ENCODE assay signal across 30 cellular contexts in the genomic region with DNA sequence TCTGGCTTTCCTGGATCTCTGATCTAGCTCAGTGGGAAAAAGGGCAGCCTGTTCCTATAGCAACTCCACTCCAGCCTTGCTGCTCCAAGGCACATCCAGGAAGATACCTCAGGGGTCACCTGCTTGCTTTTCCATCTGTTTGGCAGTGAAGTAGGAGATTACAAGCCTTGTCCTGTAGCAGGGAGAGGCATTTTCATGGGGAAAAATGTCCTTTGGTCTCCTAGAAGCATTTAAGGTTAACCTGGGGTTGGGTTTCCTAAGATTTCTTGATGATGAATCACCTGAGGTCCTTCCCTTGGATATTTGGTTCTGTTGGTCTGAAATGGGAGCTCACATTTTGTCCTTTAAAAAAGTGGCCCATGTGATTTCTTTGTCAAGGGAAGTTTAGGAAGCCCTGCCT. TPM values are rescaled to one million over a fixed set of nuclear protein-coding genes. Genes with fewer than 3 reads are reported as not detected.
"Had no signal": no experiment of that assay in that cellular context is flagged by ENCODE, and none has a peak within 500 bp of the region (broad histone marks: within the 10 kb centered on the region; RNA-seq: fewer than 3 reads in every experiment).

No MANE protein-coding gene starts in this region.

- ATAC-seq: activated CD4-positive, alpha-beta T cell treated with anti-CD3 and anti-CD28 coated beads for 36 hours; activated CD8-positive, alpha-beta T cell treated with anti-CD3 and anti-CD28 coated beads for 36 hours; body of pancreas; Right ventricle myocardium inferior; T-cell had no signal

- H3K27ac ChIP-seq: body of pancreas, KMS-11, PC-9, SK-N-MC had no signal

- H3K4me2 ChIP-seq: KMS-11, PC-9 had no signal

- H3K4me3 Mint-ChIP-seq: activated CD4-positive, alpha-beta T cell treated with anti-CD3 and anti-CD28 coated beads for 36 hours; activated CD8-positive, alpha-beta T cell treated with anti-CD3 and anti-CD28 coated beads for 36 hours; activated naive CD4-positive, alpha-beta T cell treated with anti-CD3 and anti-CD28 coated beads, Interleukin-2, amount 50 U/mL, for 24 hours; activated T-helper 1 cell treated with anti-CD3 and anti-CD28 coated beads, Interleukin-12 subunit alpha, Interleukin-12 subunit beta, Interleukin-2, Interleukin-4 antibody, amounts not matched to agents 30 ng/mL and 10 ng/mL and 1 ng/mL, durations not matched to agents 14 hours and 24 hours and 36 hours; T-cell had no signal

- H2AFZ ChIP-seq: PC-9 had no signal

- H3K36me3 ChIP-seq: MG63 had no signal

- H3K4me1 Mint-ChIP-seq: activated CD4-positive, alpha-beta T cell treated with anti-CD3 and anti-CD28 coated beads for 36 hours; activated naive CD4-positive, alpha-beta T cell treated with anti-CD3 and anti-CD28 coated beads, Interleukin-2, amount 50 U/mL, for 24 hours; T-cell had no signal

- DNase-seq: activated CD4-positive, alpha-beta T cell treated with anti-CD3 and anti-CD28 coated beads for 36 hours; activated CD4-positive, alpha-beta T cell treated with anti-CD3 and anti-CD28 coated beads, Interleukin-2, amount 50 U/mL, for 1 hour; activated CD4-positive, CD25-positive, alpha-beta regulatory T cell; activated CD8-positive, alpha-beta memory T cell treated with anti-CD3 and anti-CD28 coated beads, Interleukin-2, amount 50 U/mL, for 4 hours; activated CD8-positive, alpha-beta T cell treated with anti-CD3 and anti-CD28 coated beads for 36 hours; activated effector memory CD4-positive, alpha-beta T cell treated with Interleukin-2 at 50 U/mL for 16 hours; activated naive CD4-positive, alpha-beta T cell; aorta; body of pancreas; central memory CD4-positive, alpha-beta T cell; MG63; MV-4-11; NCI-H1092 treated with DMSO at 0.1 percent for 48 hours; NCI-H1417 treated with DMSO at 0.1 percent for 48 hours; NCI-H1694; NCI-H2029; NCI-H2107; NCI-H446; NCI-H774; PC-9; T-cell; T-helper 2 cell; T1000 had no signal

- H3K9ac ChIP-seq: KMS-11 had no signal

- H3K9me3 ChIP-seq: body of pancreas, MG63 had no signal

- H3K4me1 ChIP-seq: body of pancreas had no signal

- H3K9me3 Mint-ChIP-seq: activated CD8-positive, alpha-beta T cell treated with anti-CD3 and anti-CD28 coated beads for 36 hours; activated naive CD4-positive, alpha-beta T cell treated with anti-CD3 and anti-CD28 coated beads, Interleukin-2, amount 50 U/mL, for 24 hours; activated T-helper 1 cell treated with anti-CD3 and anti-CD28 coated beads, Interleukin-12 subunit alpha, Interleukin-12 subunit beta, Interleukin-2, Interleukin-4 antibody, amounts not matched to agents 30 ng/mL and 10 ng/mL and 1 ng/mL, durations not matched to agents 14 hours and 24 hours and 36 hours; T-cell had no signal

- H3K4me3 ChIP-seq: body of pancreas, MG63, PC-9, SK-N-MC had no signal

- H3K27ac Mint-ChIP-seq: activated CD4-positive, alpha-beta T cell treated with anti-CD3 and anti-CD28 coated beads for 36 hours; activated CD8-positive, alpha-beta T cell treated with anti-CD3 and anti-CD28 coated beads for 36 hours; activated naive CD4-positive, alpha-beta T cell treated with anti-CD3 and anti-CD28 coated beads, Interleukin-2, amount 50 U/mL, for 24 hours; activated T-helper 1 cell treated with anti-CD3 and anti-CD28 coated beads, Interleukin-12 subunit alpha, Interleukin-12 subunit beta, Interleukin-2, Interleukin-4 antibody, amounts not matched to agents 30 ng/mL and 10 ng/mL and 1 ng/mL, durations not matched to agents 14 hours and 24 hours and 36 hours; T-cell had no signal

- H3K36me3 Mint-ChIP-seq: T-cell had no signal

- H3K27me3 ChIP-seq: body of pancreas, MG63 had no signal

RNA-seq across cellular contexts. Expression of gene TMEM174, which starts 1.5 kb away (rescaled TPM):
- total RNA-seq: activated CD4-positive, alpha-beta T cell treated with anti-CD3 and anti-CD28 coated beads for 36 hours; activated CD8-positive, alpha-beta T cell treated with anti-CD3 and anti-CD28 coated beads for 36 hours; activated T-helper 1 cell treated with anti-CD3 and anti-CD28 coated beads, Interleukin-12 subunit alpha, Interleukin-12 subunit beta, Interleukin-2, Interleukin-4 antibody, amounts not matched to agents 30 ng/mL and 10 ng/mL and 1 ng/mL, durations not matched to agents 14 hours and 24 hours and 36 hours; aorta; body of pancreas; bronchial epithelial cell; chondrocyte; PC-9; Right ventricle myocardium inferior; T-cell had no signal
- polyA plus RNA-seq: aorta had no signal

RNA-seq across cellular contexts. Expression of gene TMEM171, which starts 51.1 kb away (rescaled TPM):
- total RNA-seq: activated CD4-positive, alpha-beta T cell treated with anti-CD3 and anti-CD28 coated beads for 36 hours; activated CD8-positive, alpha-beta T cell treated with anti-CD3 and anti-CD28 coated beads for 36 hours; activated T-helper 1 cell treated with anti-CD3 and anti-CD28 coated beads, Interleukin-12 subunit alpha, Interleukin-12 subunit beta, Interleukin-2, Interleukin-4 antibody, amounts not matched to agents 30 ng/mL and 10 ng/mL and 1 ng/mL, durations not matched to agents 14 hours and 24 hours and 36 hours; aorta; Right ventricle myocardium inferior had no signal
